Comparison of ENCODE assay signal across 1 cellular context in genomic region chr6:110815260-110816109, GRCh38.
TF ChIP-seq lines count a peak whose summit lies in the region.

Gene CDK19, minus strand, starts transcription at chr6:110815469. Its CDS starts 333 bp downstream, at chr6:110815136.

TF ChIP-seq in K562, 482 proteins besides CTCF, POLR2A, EP300 and RAD21 (continued from another document and continues in another):
- TF ChIP-seq NR0B1 (IDR thresholded peaks at IDR 0.05; ENCODE audit: partially characterized antibody) (no peak), ZNF449 (CRISPR knock-in tag; IDR thresholded peaks at IDR 0.05) (no peak), KLF16 (IDR thresholded peaks at IDR 0.05) (no peak), MEF2D (tag; conservative IDR thresholded peaks at IDR 0.05; ENCODE audit: low read depth) (no peak), NR2F6 (CRISPR knock-in tag; IDR thresholded peaks at IDR 0.05) (no peak), ASH1L (IDR thresholded peaks at IDR 0.05; ENCODE audit: borderline replicate concordance, low read depth, partially characterized antibody) (peak; percentile 83), MED1 (CRISPR knock-in tag; IDR thresholded peaks at IDR 0.05; ENCODE audit: borderline replicate concordance) (no peak), FOXK2 (conservative IDR thresholded peaks at IDR 0.05 in 1 of 2, IDR thresholded peaks at IDR 0.05 in 1 of 2; ENCODE audit: low read depth in 2 of 2) (peak; percentile 97 to 98), CBX2 (IDR thresholded peaks at IDR 0.05; ENCODE audit: insufficient read depth, low read length, poor library complexity, severe bottlenecking) (no peak), ESRRA (IDR thresholded peaks at IDR 0.05; ENCODE audit: borderline replicate concordance, low read depth) (peak; percentile 65; the same call in 1 of the 2 replicates), CBX1 (IDR thresholded peaks at IDR 0.05; ENCODE audit: low read depth) (peak; percentile 71), ZNF76 (CRISPR knock-in tag; IDR thresholded peaks at IDR 0.05; ENCODE audit: borderline replicate concordance) (peak; percentile 35; the same call in 1 of the 2 replicates), GTF3C2 (IDR thresholded peaks at IDR 0.05; ENCODE audit: borderline replicate concordance, extremely low read depth, insufficient read length) (no peak), POLR2B (IDR thresholded peaks at IDR 0.05; ENCODE audit: low read depth, partially characterized antibody) (peak; percentile 97), MEF2A (IDR thresholded peaks at IDR 0.05; ENCODE audit: control insufficient read depth, low read depth, low read length) (no peak), GTF2F1 (IDR thresholded peaks at IDR 0.05; ENCODE audit: low read depth, low read length) (no peak; the same call in 1 of the 2 replicates), IRF2 (CRISPR knock-in tag; IDR thresholded peaks at IDR 0.05) (no peak), FOXM1 (IDR thresholded peaks at IDR 0.05; ENCODE audit: low read depth) (peak; percentile 99), FOXM1 (CRISPR knock-in tag; IDR thresholded peaks at IDR 0.05; ENCODE audit: low read depth) (peak; percentile 95), ZNF444 (CRISPR knock-in tag; IDR thresholded peaks at IDR 0.05) (no peak), ZNF561 (CRISPR knock-in tag; conservative IDR thresholded peaks at IDR 0.05) (no peak), ELK1 (CRISPR knock-in tag; IDR thresholded peaks at IDR 0.05) (no peak), HSF4 (CRISPR knock-in tag; IDR thresholded peaks at IDR 0.05; ENCODE audit: borderline replicate concordance) (no peak), POLR3G (IDR thresholded peaks at IDR 0.05; ENCODE audit: extremely low read depth, insufficient read length, insufficient replicate concordance) (no peak), ZNF253 (CRISPR knock-in tag; conservative IDR thresholded peaks at IDR 0.05) (0 out of 2 replicates have a peak, but pooled peaks have one; percentile 30), HMGN3 (IDR thresholded peaks at IDR 0.05; ENCODE audit: borderline replicate concordance, extremely low read depth, insufficient read length, low read depth, low read length) (peak; percentile 68), ZFPM2 (CRISPR knock-in tag; IDR thresholded peaks at IDR 0.05) (no peak), FOXJ2 (tag; IDR thresholded peaks at IDR 0.05) (peak; percentile 76; the same call in 1 of the 2 replicates), HES1 (IDR thresholded peaks at IDR 0.05; ENCODE audit: low read depth) (peak; percentile 32; the same call in 1 of the 2 replicates), CREBBP (IDR thresholded peaks at IDR 0.05; ENCODE audit: low read depth, low read length) (no peak), LEF1 (IDR thresholded peaks at IDR 0.05) (peak; percentile 91), HLTF (IDR thresholded peaks at IDR 0.05) (no peak), MAFK (IDR thresholded peaks at IDR 0.05; ENCODE audit: low read length) (peak; percentile 86; the same call in 1 of the 2 replicates), ZNF184 (CRISPR knock-in tag; IDR thresholded peaks at IDR 0.05) (no peak), FOXP1 (CRISPR knock-in tag; IDR thresholded peaks at IDR 0.05) (peak; percentile 85), NFXL1 (CRISPR knock-in tag; IDR thresholded peaks at IDR 0.05) (no peak), ZNF57 (CRISPR knock-in tag; IDR thresholded peaks at IDR 0.05) (no peak)
- TF ChIP-seq, protein P1, sequence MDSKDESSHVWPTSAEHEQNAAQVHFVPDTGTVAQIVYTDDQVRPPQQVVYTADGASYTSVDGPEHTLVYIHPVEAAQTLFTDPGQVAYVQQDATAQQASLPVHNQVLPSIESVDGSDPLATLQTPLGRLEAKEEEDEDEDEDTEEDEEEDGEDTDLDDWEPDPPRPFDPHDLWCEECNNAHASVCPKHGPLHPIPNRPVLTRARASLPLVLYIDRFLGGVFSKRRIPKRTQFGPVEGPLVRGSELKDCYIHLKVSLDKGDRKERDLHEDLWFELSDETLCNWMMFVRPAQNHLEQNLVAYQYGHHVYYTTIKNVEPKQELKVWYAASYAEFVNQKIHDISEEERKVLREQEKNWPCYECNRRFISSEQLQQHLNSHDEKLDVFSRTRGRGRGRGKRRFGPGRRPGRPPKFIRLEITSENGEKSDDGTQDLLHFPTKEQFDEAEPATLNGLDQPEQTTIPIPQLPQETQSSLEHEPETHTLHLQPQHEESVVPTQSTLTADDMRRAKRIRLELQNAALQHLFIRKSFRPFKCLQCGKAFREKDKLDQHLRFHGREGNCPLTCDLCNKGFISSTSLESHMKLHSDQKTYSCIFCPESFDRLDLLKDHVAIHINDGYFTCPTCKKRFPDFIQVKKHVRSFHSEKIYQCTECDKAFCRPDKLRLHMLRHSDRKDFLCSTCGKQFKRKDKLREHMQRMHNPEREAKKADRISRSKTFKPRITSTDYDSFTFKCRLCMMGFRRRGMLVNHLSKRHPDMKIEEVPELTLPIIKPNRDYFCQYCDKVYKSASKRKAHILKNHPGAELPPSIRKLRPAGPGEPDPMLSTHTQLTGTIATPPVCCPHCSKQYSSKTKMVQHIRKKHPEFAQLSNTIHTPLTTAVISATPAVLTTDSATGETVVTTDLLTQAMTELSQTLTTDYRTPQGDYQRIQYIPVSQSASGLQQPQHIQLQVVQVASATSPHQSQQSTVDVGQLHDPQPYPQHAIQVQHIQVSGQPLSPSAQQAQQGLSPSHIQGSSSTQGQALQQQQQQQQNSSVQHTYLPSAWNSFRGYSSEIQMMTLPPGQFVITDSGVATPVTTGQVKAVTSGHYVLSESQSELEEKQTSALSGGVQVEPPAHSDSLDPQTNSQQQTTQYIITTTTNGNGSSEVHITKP (IDR thresholded peaks at IDR 0.05; ENCODE audit: partially characterized antibody) = peak; percentile 49
- TF ChIP-seq, protein P2, sequence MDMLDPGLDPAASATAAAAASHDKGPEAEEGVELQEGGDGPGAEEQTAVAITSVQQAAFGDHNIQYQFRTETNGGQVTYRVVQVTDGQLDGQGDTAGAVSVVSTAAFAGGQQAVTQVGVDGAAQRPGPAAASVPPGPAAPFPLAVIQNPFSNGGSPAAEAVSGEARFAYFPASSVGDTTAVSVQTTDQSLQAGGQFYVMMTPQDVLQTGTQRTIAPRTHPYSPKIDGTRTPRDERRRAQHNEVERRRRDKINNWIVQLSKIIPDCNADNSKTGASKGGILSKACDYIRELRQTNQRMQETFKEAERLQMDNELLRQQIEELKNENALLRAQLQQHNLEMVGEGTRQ (CRISPR knock-in tag; IDR thresholded peaks at IDR 0.05) = no peak
- TF ChIP-seq, protein P3, sequence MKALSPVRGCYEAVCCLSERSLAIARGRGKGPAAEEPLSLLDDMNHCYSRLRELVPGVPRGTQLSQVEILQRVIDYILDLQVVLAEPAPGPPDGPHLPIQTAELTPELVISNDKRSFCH (CRISPR knock-in tag; IDR thresholded peaks at IDR 0.05) = no peak
- TF ChIP-seq, protein P3 (tag; IDR thresholded peaks at IDR 0.05) = no peak
- TF ChIP-seq, protein P4, sequence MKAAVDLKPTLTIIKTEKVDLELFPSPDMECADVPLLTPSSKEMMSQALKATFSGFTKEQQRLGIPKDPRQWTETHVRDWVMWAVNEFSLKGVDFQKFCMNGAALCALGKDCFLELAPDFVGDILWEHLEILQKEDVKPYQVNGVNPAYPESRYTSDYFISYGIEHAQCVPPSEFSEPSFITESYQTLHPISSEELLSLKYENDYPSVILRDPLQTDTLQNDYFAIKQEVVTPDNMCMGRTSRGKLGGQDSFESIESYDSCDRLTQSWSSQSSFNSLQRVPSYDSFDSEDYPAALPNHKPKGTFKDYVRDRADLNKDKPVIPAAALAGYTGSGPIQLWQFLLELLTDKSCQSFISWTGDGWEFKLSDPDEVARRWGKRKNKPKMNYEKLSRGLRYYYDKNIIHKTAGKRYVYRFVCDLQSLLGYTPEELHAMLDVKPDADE (conservative IDR thresholded peaks at IDR 0.05; ENCODE audit: control insufficient read depth, low read depth, low read length) = peak; percentile 56; the same call in 1 of the 2 replicates
- TF ChIP-seq, protein P5, sequence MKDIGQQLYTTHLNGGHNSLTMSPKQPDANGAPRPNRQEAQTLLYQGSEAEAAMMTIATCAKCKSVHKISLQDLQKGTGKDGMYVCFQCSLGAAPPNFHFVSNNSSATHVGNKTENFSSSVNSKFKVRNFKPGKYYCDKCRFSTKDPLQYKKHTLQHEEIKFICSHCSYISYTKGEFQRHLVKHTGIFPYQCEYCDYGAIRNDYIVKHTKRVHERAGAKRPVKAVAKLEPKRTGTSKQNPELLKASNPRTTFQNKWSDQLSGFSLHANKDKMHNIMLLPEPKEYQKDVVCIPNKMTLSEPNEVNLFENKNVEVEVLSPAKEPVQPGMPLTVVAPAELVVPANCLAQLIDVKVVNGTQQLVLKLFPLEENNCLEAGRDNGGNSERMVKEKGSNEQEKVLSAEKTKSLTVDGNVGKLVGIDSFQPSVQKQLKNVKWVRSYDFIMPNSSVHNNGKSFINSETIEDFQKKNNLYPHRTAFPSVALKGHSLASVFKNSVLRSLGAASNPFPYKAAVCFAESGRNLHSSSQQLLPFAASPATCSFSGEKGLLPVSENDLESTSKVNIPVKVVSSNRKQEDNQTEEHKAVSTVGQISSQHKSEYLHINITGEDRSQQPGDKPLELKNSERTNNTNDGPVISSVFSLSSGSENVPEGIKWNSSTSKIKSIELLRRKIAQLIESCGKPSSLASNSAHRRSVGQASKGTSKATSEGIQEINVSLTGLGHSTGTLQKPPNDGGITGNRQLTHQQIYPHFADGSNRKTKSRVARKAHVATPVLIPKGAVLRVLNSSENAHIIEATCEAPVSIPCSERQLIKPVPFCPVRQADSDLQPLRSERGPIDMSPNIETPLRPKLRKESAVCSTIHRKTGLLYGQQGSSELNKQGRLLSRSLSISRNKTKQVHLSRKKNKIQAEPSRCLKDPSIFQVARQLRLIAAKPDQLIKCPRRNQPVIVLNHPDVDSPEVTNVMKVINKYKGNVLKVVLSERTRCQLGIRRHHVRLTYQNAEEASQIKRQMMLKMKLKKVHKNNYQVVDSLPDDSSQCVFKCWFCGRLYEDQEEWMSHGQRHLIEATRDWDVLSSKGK (CRISPR knock-in tag; IDR thresholded peaks at IDR 0.05) = no peak
